8 cellular contexts compared by ENCODE assay signal in the genomic region with DNA sequence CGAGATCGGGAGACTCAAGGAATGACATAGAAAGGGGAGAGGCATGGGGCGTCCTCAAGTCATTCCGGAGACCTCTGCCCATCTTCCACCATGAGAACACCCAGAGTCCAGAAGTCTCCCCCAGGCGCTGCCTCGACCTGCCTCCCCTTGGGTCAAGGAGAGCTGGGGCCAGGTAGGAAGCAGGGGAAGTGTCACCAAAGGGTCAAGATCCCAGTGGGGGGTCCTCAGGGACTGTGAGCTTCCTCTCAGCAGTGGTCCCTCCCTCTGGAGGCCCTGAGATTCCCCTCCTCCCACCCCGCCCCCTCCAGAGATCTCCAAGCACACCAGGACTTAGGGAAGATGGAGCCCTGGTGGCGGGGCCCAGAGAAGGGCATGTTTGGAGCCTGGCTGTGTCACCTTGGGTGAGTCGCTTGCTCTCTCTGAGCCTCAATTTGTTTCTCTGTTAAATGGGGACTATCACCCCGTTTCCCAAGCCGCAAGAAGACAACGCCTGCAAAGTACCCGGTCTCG. TPM values are rescaled to one million over a fixed set of nuclear protein-coding genes. Genes with fewer than 3 reads are reported as not detected.
DNase-seq lines count a peak whose midpoint lies in the region; ATAC-seq lines count a peak whose summit lies in the region.

No MANE protein-coding gene starts in this region.

- intact Hi-C loops in activated CD4-positive, alpha-beta T cell treated with anti-CD3 and anti-CD28 coated beads, Interleukin-2, amount 10 ng/mL, durations not matched to agents 24 days and 14 days (cut with micrococcal nuclease) = loop anchor here (5.0 kb wide), 1 partner anchor 313 kb away; the partner anchor contains the start of gene PPP5C
- intact Hi-C loops in activated T-helper 1 cell treated with anti-CD3 and anti-CD28 coated beads, Interleukin-12 subunit alpha, Interleukin-12 subunit beta, Interleukin-2, Interleukin-4 antibody, amounts not matched to agents 30 ng/mL and 10 ng/mL and 1 ng/mL, durations not matched to agents 14 hours and 24 hours and 36 hours (cut with micrococcal nuclease) = loop anchor here (2.0 kb wide), 2 partner anchors 57 to 597 kb away; partner anchors contain the start of genes CCDC9 and PRKD2

- peak overlapping the region; percentile 35 for H3K27ac Mint-ChIP-seq in activated CD4-positive, alpha-beta T cell treated with anti-CD3 and anti-CD28 coated beads, Interleukin-2, amount 10 ng/mL, durations not matched to agents 24 days and 14 days
- peak overlapping the region; percentile 41 for H3K27ac Mint-ChIP-seq in activated T-helper 1 cell treated with anti-CD3 and anti-CD28 coated beads, Interleukin-12 subunit alpha, Interleukin-12 subunit beta, Interleukin-2, Interleukin-4 antibody, amounts not matched to agents 30 ng/mL and 10 ng/mL and 1 ng/mL, durations not matched to agents 14 hours and 24 hours and 36 hours
- H3K27ac Mint-ChIP-seq in stimulated activated naive CD8-positive, alpha-beta T cell treated with anti-CD3 and anti-CD28 coated beads, Interleukin-15, Interleukin-2, amounts not matched to agents 100 ng/mL and 50 ng/mL, for 24 hours = peak overlapping the region; percentile 5

- no peaks in the 10 kb centered on the region for H3K9me3 ChIP-seq in iPS-20b (ENCODE audit: insufficient read depth, low read depth, low read length)

- ATAC-seq in HG03378 (IDR thresholded peaks at IDR 0.05; ENCODE audit: unreplicated experiment) = no peak
- no peak for ATAC-seq in GM18909 (IDR thresholded peaks at IDR 0.05; ENCODE audit: poor library complexity, unreplicated experiment)

- peak overlapping the region; percentile 69 for H3K4me3 ChIP-seq in iPS-20b (ENCODE audit: low read length)

- H3K4me1 Mint-ChIP-seq in activated CD4-positive, alpha-beta T cell treated with anti-CD3 and anti-CD28 coated beads, Interleukin-2, amount 10 ng/mL, durations not matched to agents 24 days and 14 days = peaks cover 15% of the 10 kb centered on the region
- peaks cover 19% of the 10 kb centered on the region for H3K4me1 Mint-ChIP-seq in activated T-helper 1 cell treated with anti-CD3 and anti-CD28 coated beads, Interleukin-12 subunit alpha, Interleukin-12 subunit beta, Interleukin-2, Interleukin-4 antibody, amounts not matched to agents 30 ng/mL and 10 ng/mL and 1 ng/mL, durations not matched to agents 14 hours and 24 hours and 36 hours (ENCODE audit: low read depth)
- H3K4me1 Mint-ChIP-seq in stimulated activated naive CD8-positive, alpha-beta T cell treated with anti-CD3 and anti-CD28 coated beads, Interleukin-15, Interleukin-2, amounts not matched to agents 100 ng/mL and 50 ng/mL, for 24 hours (ENCODE audit: low read depth) = peaks cover 30% of the 10 kb centered on the region

- peaks cover 31% of the 10 kb centered on the region for H3K27me3 ChIP-seq in iPS-20b (ENCODE audit: insufficient read depth, low read length)

- H3K9me3 Mint-ChIP-seq in activated CD4-positive, alpha-beta T cell treated with anti-CD3 and anti-CD28 coated beads, Interleukin-2, amount 10 ng/mL, durations not matched to agents 24 days and 14 days = no peaks in the 10 kb centered on the region
- H3K9me3 Mint-ChIP-seq in activated T-helper 1 cell treated with anti-CD3 and anti-CD28 coated beads, Interleukin-12 subunit alpha, Interleukin-12 subunit beta, Interleukin-2, Interleukin-4 antibody, amounts not matched to agents 30 ng/mL and 10 ng/mL and 1 ng/mL, durations not matched to agents 14 hours and 24 hours and 36 hours = no peaks in the 10 kb centered on the region
- no peaks in the 10 kb centered on the region for H3K9me3 Mint-ChIP-seq in stimulated activated naive CD8-positive, alpha-beta T cell treated with anti-CD3 and anti-CD28 coated beads, Interleukin-15, Interleukin-2, amounts not matched to agents 100 ng/mL and 50 ng/mL, for 24 hours

- H3K27me3 Mint-ChIP-seq in activated CD4-positive, alpha-beta T cell treated with anti-CD3 and anti-CD28 coated beads, Interleukin-2, amount 10 ng/mL, durations not matched to agents 24 days and 14 days = peaks cover 30% of the 10 kb centered on the region
- peaks cover 43% of the 10 kb centered on the region for H3K27me3 Mint-ChIP-seq in activated T-helper 1 cell treated with anti-CD3 and anti-CD28 coated beads, Interleukin-12 subunit alpha, Interleukin-12 subunit beta, Interleukin-2, Interleukin-4 antibody, amounts not matched to agents 30 ng/mL and 10 ng/mL and 1 ng/mL, durations not matched to agents 14 hours and 24 hours and 36 hours (ENCODE audit: insufficient read depth)
- peaks cover 21% of the 10 kb centered on the region for H3K27me3 Mint-ChIP-seq in stimulated activated naive CD8-positive, alpha-beta T cell treated with anti-CD3 and anti-CD28 coated beads, Interleukin-15, Interleukin-2, amounts not matched to agents 100 ng/mL and 50 ng/mL, for 24 hours

- peak; percentile 66 for DNase-seq in activated CD4-positive, alpha-beta T cell treated with anti-CD3 and anti-CD28 coated beads, Interleukin-2, amount 10 ng/mL, durations not matched to agents 24 days and 14 days
- no peak for DNase-seq in activated CD4-positive, alpha-beta T cell treated with anti-CD3 and anti-CD28 coated beads for 48 hours
- no peak for DNase-seq in activated T-helper 1 cell treated with anti-CD3 and anti-CD28 coated beads, Interleukin-12 subunit alpha, Interleukin-12 subunit beta, Interleukin-2, Interleukin-4 antibody, amounts not matched to agents 30 ng/mL and 10 ng/mL and 1 ng/mL, durations not matched to agents 14 hours and 24 hours and 36 hours (ENCODE audit: low spot score)
- no peak for DNase-seq in NCI-H128 (lab: John Stamatoyannopoulos, UW; ENCODE audit: unreplicated experiment)

- H3K27ac ChIP-seq in iPS-20b (ENCODE audit: low read length) = no peak overlapping the region

- H3K4me3 Mint-ChIP-seq in activated CD4-positive, alpha-beta T cell treated with anti-CD3 and anti-CD28 coated beads, Interleukin-2, amount 10 ng/mL, durations not matched to agents 24 days and 14 days = peak overlapping the region; percentile 80
- H3K4me3 Mint-ChIP-seq in activated T-helper 1 cell treated with anti-CD3 and anti-CD28 coated beads, Interleukin-12 subunit alpha, Interleukin-12 subunit beta, Interleukin-2, Interleukin-4 antibody, amounts not matched to agents 30 ng/mL and 10 ng/mL and 1 ng/mL, durations not matched to agents 14 hours and 24 hours and 36 hours = peak overlapping the region; percentile 83
- H3K4me3 Mint-ChIP-seq in stimulated activated naive CD8-positive, alpha-beta T cell treated with anti-CD3 and anti-CD28 coated beads, Interleukin-15, Interleukin-2, amounts not matched to agents 100 ng/mL and 50 ng/mL, for 24 hours = peak overlapping the region; percentile 77

- H3K4me1 ChIP-seq in iPS-20b (ENCODE audit: insufficient read depth, low read length) = peaks cover 16% of the 10 kb centered on the region; the same call in 1 of the 2 replicates

- H3K9ac ChIP-seq in iPS-20b (ENCODE audit: low read depth, low read length) = peak overlapping the region; percentile 24; the same call in 1 of the 2 replicates

- no peaks in the 10 kb centered on the region for H3K36me3 ChIP-seq in iPS-20b (ENCODE audit: insufficient read depth, low read depth, low read length)

- peaks cover 2% of the 10 kb centered on the region for H3K36me3 Mint-ChIP-seq in activated CD4-positive, alpha-beta T cell treated with anti-CD3 and anti-CD28 coated beads, Interleukin-2, amount 10 ng/mL, durations not matched to agents 24 days and 14 days (ENCODE audit: low read depth)
- H3K36me3 Mint-ChIP-seq in activated T-helper 1 cell treated with anti-CD3 and anti-CD28 coated beads, Interleukin-12 subunit alpha, Interleukin-12 subunit beta, Interleukin-2, Interleukin-4 antibody, amounts not matched to agents 30 ng/mL and 10 ng/mL and 1 ng/mL, durations not matched to agents 14 hours and 24 hours and 36 hours (ENCODE audit: low read depth) = peaks cover 2% of the 10 kb centered on the region
- H3K36me3 Mint-ChIP-seq in stimulated activated naive CD8-positive, alpha-beta T cell treated with anti-CD3 and anti-CD28 coated beads, Interleukin-15, Interleukin-2, amounts not matched to agents 100 ng/mL and 50 ng/mL, for 24 hours (ENCODE audit: low read depth) = no peaks in the 10 kb centered on the region

RNA-seq across cellular contexts. Expression of gene DACT3, which starts 0.9 kb away (rescaled TPM):
- 3.2 and 3.7 TPM in 2 replicates for total RNA-seq in activated CD4-positive, alpha-beta T cell treated with anti-CD3 and anti-CD28 coated beads, Interleukin-2, amount 10 ng/mL, durations not matched to agents 24 days and 14 days
- 4.3 and 5.7 TPM in 2 replicates for total RNA-seq in activated T-helper 1 cell treated with anti-CD3 and anti-CD28 coated beads, Interleukin-12 subunit alpha, Interleukin-12 subunit beta, Interleukin-2, Interleukin-4 antibody, amounts not matched to agents 30 ng/mL and 10 ng/mL and 1 ng/mL, durations not matched to agents 14 hours and 24 hours and 36 hours

RNA-seq across cellular contexts. Expression of gene GNG8, which starts 24.1 kb away (rescaled TPM):
- total RNA-seq in activated CD4-positive, alpha-beta T cell treated with anti-CD3 and anti-CD28 coated beads, Interleukin-2, amount 10 ng/mL, durations not matched to agents 24 days and 14 days = 13.3 and 14.1 TPM in 2 replicates
- 17.8 and 18.6 TPM in 2 replicates for total RNA-seq in activated T-helper 1 cell treated with anti-CD3 and anti-CD28 coated beads, Interleukin-12 subunit alpha, Interleukin-12 subunit beta, Interleukin-2, Interleukin-4 antibody, amounts not matched to agents 30 ng/mL and 10 ng/mL and 1 ng/mL, durations not matched to agents 14 hours and 24 hours and 36 hours

RNA-seq across cellular contexts. Expression of gene PTGIR, which starts 35.2 kb away (rescaled TPM):
- 194 TPM in 2 replicates for total RNA-seq in activated CD4-positive, alpha-beta T cell treated with anti-CD3 and anti-CD28 coated beads, Interleukin-2, amount 10 ng/mL, durations not matched to agents 24 days and 14 days
- total RNA-seq in activated T-helper 1 cell treated with anti-CD3 and anti-CD28 coated beads, Interleukin-12 subunit alpha, Interleukin-12 subunit beta, Interleukin-2, Interleukin-4 antibody, amounts not matched to agents 30 ng/mL and 10 ng/mL and 1 ng/mL, durations not matched to agents 14 hours and 24 hours and 36 hours = 217 and 218 TPM in 2 replicates

RNA-seq across cellular contexts. Expression of gene PRKD2, which starts 56.9 kb away (rescaled TPM):
- 89.1 and 90.5 TPM in 2 replicates for total RNA-seq in activated CD4-positive, alpha-beta T cell treated with anti-CD3 and anti-CD28 coated beads, Interleukin-2, amount 10 ng/mL, durations not matched to agents 24 days and 14 days
- 88.6 and 92.9 TPM in 2 replicates for total RNA-seq in activated T-helper 1 cell treated with anti-CD3 and anti-CD28 coated beads, Interleukin-12 subunit alpha, Interleukin-12 subunit beta, Interleukin-2, Interleukin-4 antibody, amounts not matched to agents 30 ng/mL and 10 ng/mL and 1 ng/mL, durations not matched to agents 14 hours and 24 hours and 36 hours

RNA-seq across cellular contexts. Expression of gene CALM3, which starts 58.9 kb away (rescaled TPM):
- 477 and 479 TPM in 2 replicates for total RNA-seq in activated CD4-positive, alpha-beta T cell treated with anti-CD3 and anti-CD28 coated beads, Interleukin-2, amount 10 ng/mL, durations not matched to agents 24 days and 14 days
- 568 and 578 TPM in 2 replicates for total RNA-seq in activated T-helper 1 cell treated with anti-CD3 and anti-CD28 coated beads, Interleukin-12 subunit alpha, Interleukin-12 subunit beta, Interleukin-2, Interleukin-4 antibody, amounts not matched to agents 30 ng/mL and 10 ng/mL and 1 ng/mL, durations not matched to agents 14 hours and 24 hours and 36 hours
